26 cellular contexts compared by ENCODE assay signal in the genomic region with DNA sequence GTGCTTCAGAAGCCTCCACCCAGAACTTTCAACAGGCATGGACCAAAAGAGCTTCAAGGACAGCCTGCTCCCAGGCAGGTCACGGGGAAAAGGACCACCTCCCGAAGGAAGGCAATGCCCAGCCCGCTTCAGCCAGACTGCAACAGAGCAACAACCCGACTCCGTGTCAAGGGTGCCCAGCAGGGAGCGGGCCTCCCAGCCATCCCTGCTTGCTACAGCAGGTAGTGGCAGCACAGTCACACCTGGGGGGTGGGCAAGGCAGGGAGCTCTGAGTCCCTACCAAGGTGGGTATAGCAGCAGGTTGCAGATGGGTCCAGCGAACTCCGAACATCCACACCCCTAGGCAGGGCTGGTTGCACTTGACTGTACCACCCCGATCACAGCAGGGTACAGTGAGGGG.
A peak's percentile ranks its signal among the peaks of the same experiment; 100 is the strongest.
DNase-seq lines count a peak whose midpoint lies in the region; ATAC-seq, FAIRE-seq and TF ChIP-seq lines count a peak whose summit lies in the region.
"Had no signal": no experiment of that assay in that cellular context is flagged by ENCODE, and none has a peak within 500 bp of the region (broad histone marks: within the 10 kb centered on the region; RNA-seq: fewer than 3 reads in every experiment).

No MANE protein-coding gene starts in this region.

- peak; percentile 52 for DNase-seq in kidney
- DNase-seq in trophoblast cell, result no peak
- no peak for DNase-seq in lower leg skin (ENCODE audit: low spot score in 2 of 2)
- no peak for DNase-seq in suprapubic skin (ENCODE audit: low spot score in 2 of 2)
- DNase-seq: AML-193; CD4-positive, alpha-beta memory T cell; CD4-positive, CD25-positive, alpha-beta regulatory T cell; CD8-positive, alpha-beta memory T cell; COR-L47; DMS 273 treated with DMSO at 0.1 percent for 48 hours; DMS153; DMS53; DMS79; DND-41; EL; GDM1 had no signal

- H3K9me3 Mint-ChIP-seq in stimulated activated memory B cell treated with anti-CD40 and anti-IgM and Interleukin-4, amounts not matched to agents 10 μg/mL and 1 μg/mL and 100 μg/mL, for 72 hours, result peaks cover 4% of the 10 kb centered on the region
- H3K9me3 Mint-ChIP-seq: CD4-positive, alpha-beta memory T cell; CD8-positive, alpha-beta memory T cell had no signal

- H2BK120ac ChIP-seq in trophoblast cell (ENCODE audit: insufficient read depth, low read length, poor library complexity), result no peak overlapping the region

- peaks cover 2% of the 10 kb centered on the region for H3K79me2 ChIP-seq in trophoblast cell (ENCODE audit: control insufficient read depth, insufficient read depth, low read length, poor library complexity)

- H3K4ac ChIP-seq in trophoblast cell (ENCODE audit: low read depth, low read length), result no peak overlapping the region

- H4K12ac ChIP-seq in trophoblast cell (ENCODE audit: low read depth, low read length), result no peak overlapping the region

- H2BK12ac ChIP-seq in trophoblast cell (ENCODE audit: low read length), result no peak overlapping the region

- no peak overlapping the region for H3K4me3 Mint-ChIP-seq in stimulated activated memory B cell treated with anti-CD40 and anti-IgM and Interleukin-4, amounts not matched to agents 10 μg/mL and 1 μg/mL and 100 μg/mL, for 72 hours
- H3K4me3 Mint-ChIP-seq: B cell; CD4-positive, alpha-beta memory T cell; CD4-positive, CD25-positive, alpha-beta regulatory T cell; CD8-positive, alpha-beta memory T cell had no signal

- H3K27ac Mint-ChIP-seq in stimulated activated memory B cell treated with anti-CD40 and anti-IgM and Interleukin-4, amounts not matched to agents 10 μg/mL and 1 μg/mL and 100 μg/mL, for 72 hours, result no peak overlapping the region
- H3K27ac Mint-ChIP-seq: B cell; CD4-positive, alpha-beta memory T cell; CD4-positive, CD25-positive, alpha-beta regulatory T cell; CD8-positive, alpha-beta memory T cell had no signal

- H4K8ac ChIP-seq in trophoblast cell (ENCODE audit: low read depth, low read length), result no peak overlapping the region

- H4K91ac ChIP-seq in trophoblast cell (ENCODE audit: low read depth, low read length), result no peak overlapping the region

- H2AK5ac ChIP-seq in trophoblast cell (ENCODE audit: low read length), result no peak overlapping the region

- peak; percentile 51 for ATAC-seq in stimulated activated memory B cell treated with anti-CD40 and anti-IgM and Interleukin-4, amounts not matched to agents 10 μg/mL and 1 μg/mL and 100 μg/mL, for 72 hours
- ATAC-seq in HG03175 (IDR thresholded peaks at IDR 0.05; ENCODE audit: unreplicated experiment) (no peak), HG02852 (IDR thresholded peaks at IDR 0.05; ENCODE audit: unreplicated experiment) (no peak)
- ATAC-seq: A549, GM12878 had no signal

- H2BK5ac ChIP-seq in trophoblast cell (ENCODE audit: low read depth, low read length, poor library complexity), result no peak overlapping the region

- intact Hi-C loops in kidney (cut with DNase I) (no loop called here), lower leg skin (cut with DNase I; ENCODE audit: low total_unique reads) (no loop called here)

- H3K9ac ChIP-seq in kidney (ENCODE audit: low read length in 2 of 2) (no peak overlapping the region), trophoblast cell (ENCODE audit: low read length) (no peak overlapping the region)
- H3K9ac ChIP-seq: BLaER1 treated with 17β-estradiol and CSF1 and Interleukin-3, amounts not matched to agents 10 nM and 100 nM had no signal

- H3K14ac ChIP-seq in trophoblast cell (ENCODE audit: low read length), result no peak overlapping the region

- H3K27me3 Mint-ChIP-seq in stimulated activated memory B cell treated with anti-CD40 and anti-IgM and Interleukin-4, amounts not matched to agents 10 μg/mL and 1 μg/mL and 100 μg/mL, for 72 hours, result no peaks in the 10 kb centered on the region
- H3K27me3 Mint-ChIP-seq: B cell; CD4-positive, CD25-positive, alpha-beta regulatory T cell; CD8-positive, alpha-beta memory T cell had no signal

- FAIRE-seq in kidney (lab: Jason Lieb, UNC), result no peak
- FAIRE-seq: A549, GM12878, GM12892, GM18507 had no signal

- no peak for TF ChIP-seq POLR2A in lower leg skin (IDR thresholded peaks at IDR 0.05)
- TF ChIP-seq POLR2A in suprapubic skin (IDR thresholded peaks at IDR 0.05), result no peak

- H3K36me3 Mint-ChIP-seq in stimulated activated memory B cell treated with anti-CD40 and anti-IgM and Interleukin-4, amounts not matched to agents 10 μg/mL and 1 μg/mL and 100 μg/mL, for 72 hours, result no peaks in the 10 kb centered on the region
- H3K36me3 Mint-ChIP-seq: CD4-positive, alpha-beta memory T cell; CD4-positive, CD25-positive, alpha-beta regulatory T cell; CD8-positive, alpha-beta memory T cell had no signal

- H3K79me1 ChIP-seq in trophoblast cell (ENCODE audit: low read length), result no peaks in the 10 kb centered on the region

- H3K4me3 ChIP-seq in kidney (ENCODE audit: low read length in 2 of 2) (no peak overlapping the region), trophoblast cell (ENCODE audit: low read depth, low read length) (peak overlapping the region; percentile 18), lower leg skin (ENCODE audit: low read depth, poor library complexity, severe bottlenecking) (no peak overlapping the region), suprapubic skin (no peak overlapping the region)
- H3K4me3 ChIP-seq: A549; BLaER1 treated with 17β-estradiol and CSF1 and Interleukin-3, amounts not matched to agents 10 nM and 100 nM; GM12878 had no signal

- no peak overlapping the region for H2AFZ ChIP-seq in trophoblast cell (ENCODE audit: insufficient read depth, low read length, poor library complexity)

- no peak overlapping the region for H3K18ac ChIP-seq in trophoblast cell (ENCODE audit: low read length)

- no peaks in the 10 kb centered on the region for H3K27me3 ChIP-seq in trophoblast cell (ENCODE audit: insufficient read depth, low read length)
- H3K27me3 ChIP-seq in suprapubic skin, result no peaks in the 10 kb centered on the region
- H3K27me3 ChIP-seq: BLaER1 treated with 17β-estradiol and CSF1 and Interleukin-3, amounts not matched to agents 10 nM and 100 nM had no signal

- TF ChIP-seq EP300 in suprapubic skin (IDR thresholded peaks at IDR 0.05), result no peak

- no peak overlapping the region for H3K23ac ChIP-seq in trophoblast cell (ENCODE audit: low read length)

- TF ChIP-seq CTCF in kidney (IDR thresholded peaks at IDR 0.05; ENCODE audit: borderline replicate concordance, extremely low read depth, insufficient read depth) (no peak), lower leg skin (IDR thresholded peaks at IDR 0.05) (no peak), suprapubic skin (IDR thresholded peaks at IDR 0.05) (no peak)

- no peak overlapping the region for H3K4me2 ChIP-seq in trophoblast cell (ENCODE audit: low read length)
- H3K4me2 ChIP-seq: A549; BLaER1 treated with 17β-estradiol and CSF1 and Interleukin-3, amounts not matched to agents 10 nM and 100 nM had no signal

- H3K27ac ChIP-seq in kidney (ENCODE audit: low read depth in 2 of 2, low read length in 2 of 2), result no peak overlapping the region
- no peak overlapping the region for H3K27ac ChIP-seq in trophoblast cell (ENCODE audit: low read depth, low read length)
- H3K27ac ChIP-seq in suprapubic skin, result no peak overlapping the region
- H3K27ac ChIP-seq: A549; BLaER1 treated with 17β-estradiol and CSF1 and Interleukin-3, amounts not matched to agents 10 nM and 100 nM; C4-2B had no signal

- H3K9me3 ChIP-seq in kidney (ENCODE audit: control insufficient read depth in 1 of 2, low read length in 2 of 2), result no peaks in the 10 kb centered on the region
- H3K9me3 ChIP-seq in trophoblast cell (ENCODE audit: insufficient read depth, low read depth, low read length), result peaks cover 4% of the 10 kb centered on the region
- peaks cover 6% of the 10 kb centered on the region for H3K9me3 ChIP-seq in suprapubic skin
- H3K9me3 ChIP-seq: A549 had no signal

- H3K4me1 ChIP-seq in kidney (ENCODE audit: control insufficient read depth in 1 of 2, insufficient read depth in 1 of 2, low read depth in 1 of 2, low read length in 2 of 2), result no peaks in the 10 kb centered on the region
- H3K4me1 ChIP-seq in trophoblast cell (ENCODE audit: control insufficient read depth in 1 of 2, insufficient read depth in 2 of 2, low read length in 2 of 2), result no peaks in the 10 kb centered on the region
- H3K4me1 ChIP-seq in suprapubic skin, result no peaks in the 10 kb centered on the region
- H3K4me1 ChIP-seq: A549; BLaER1 treated with 17β-estradiol and CSF1 and Interleukin-3, amounts not matched to agents 10 nM and 100 nM had no signal

- H3K36me3 ChIP-seq in kidney (ENCODE audit: control insufficient read depth in 1 of 2, insufficient read depth in 2 of 2, low read length in 2 of 2) (no peaks in the 10 kb centered on the region), trophoblast cell (ENCODE audit: control insufficient read depth in 1 of 2, insufficient read depth in 2 of 2, low read length in 2 of 2) (no peaks in the 10 kb centered on the region), suprapubic skin (no peaks in the 10 kb centered on the region)
- H3K36me3 ChIP-seq: BLaER1 treated with 17β-estradiol and CSF1 and Interleukin-3, amounts not matched to agents 10 nM and 100 nM had no signal

- no peaks in the 10 kb centered on the region for H3K4me1 Mint-ChIP-seq in stimulated activated memory B cell treated with anti-CD40 and anti-IgM and Interleukin-4, amounts not matched to agents 10 μg/mL and 1 μg/mL and 100 μg/mL, for 72 hours
- H3K4me1 Mint-ChIP-seq: B cell; CD4-positive, alpha-beta memory T cell; CD4-positive, CD25-positive, alpha-beta regulatory T cell; CD8-positive, alpha-beta memory T cell had no signal

- no CpG with 5 or more reads among the region's 9 CpGs for WGBS in trophoblast cell (ENCODE audit: extremely low coverage, insufficient coverage, insufficient read length)
- 94 to 98% methylated on average over 8 to 9 of the region's 9 CpGs for WGBS in lower leg skin, 2 donors
- 91% methylated on average over 4 of the region's 9 CpGs for WGBS in suprapubic skin
